ENCODE assay signal across 1 cellular context in genomic region chr22:24878969-24879368, GRCh38.
TF ChIP-seq lines count a peak whose summit lies in the region.

No MANE protein-coding gene starts in this region.

TF ChIP-seq in GM23338, 12 proteins besides CTCF, POLR2A, EP300 and RAD21 (continued from another document):
- TF ChIP-seq, protein P1, sequence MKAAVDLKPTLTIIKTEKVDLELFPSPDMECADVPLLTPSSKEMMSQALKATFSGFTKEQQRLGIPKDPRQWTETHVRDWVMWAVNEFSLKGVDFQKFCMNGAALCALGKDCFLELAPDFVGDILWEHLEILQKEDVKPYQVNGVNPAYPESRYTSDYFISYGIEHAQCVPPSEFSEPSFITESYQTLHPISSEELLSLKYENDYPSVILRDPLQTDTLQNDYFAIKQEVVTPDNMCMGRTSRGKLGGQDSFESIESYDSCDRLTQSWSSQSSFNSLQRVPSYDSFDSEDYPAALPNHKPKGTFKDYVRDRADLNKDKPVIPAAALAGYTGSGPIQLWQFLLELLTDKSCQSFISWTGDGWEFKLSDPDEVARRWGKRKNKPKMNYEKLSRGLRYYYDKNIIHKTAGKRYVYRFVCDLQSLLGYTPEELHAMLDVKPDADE (IDR thresholded peaks at IDR 0.05) = no peak
- TF ChIP-seq JUNB (IDR thresholded peaks at IDR 0.05; ENCODE audit: unreplicated experiment) = no peak
- TF ChIP-seq STAT1 (IDR thresholded peaks at IDR 0.05; ENCODE audit: unreplicated experiment) = no peak
